ENCODE assay signal across 11 cellular contexts in the genomic region with DNA sequence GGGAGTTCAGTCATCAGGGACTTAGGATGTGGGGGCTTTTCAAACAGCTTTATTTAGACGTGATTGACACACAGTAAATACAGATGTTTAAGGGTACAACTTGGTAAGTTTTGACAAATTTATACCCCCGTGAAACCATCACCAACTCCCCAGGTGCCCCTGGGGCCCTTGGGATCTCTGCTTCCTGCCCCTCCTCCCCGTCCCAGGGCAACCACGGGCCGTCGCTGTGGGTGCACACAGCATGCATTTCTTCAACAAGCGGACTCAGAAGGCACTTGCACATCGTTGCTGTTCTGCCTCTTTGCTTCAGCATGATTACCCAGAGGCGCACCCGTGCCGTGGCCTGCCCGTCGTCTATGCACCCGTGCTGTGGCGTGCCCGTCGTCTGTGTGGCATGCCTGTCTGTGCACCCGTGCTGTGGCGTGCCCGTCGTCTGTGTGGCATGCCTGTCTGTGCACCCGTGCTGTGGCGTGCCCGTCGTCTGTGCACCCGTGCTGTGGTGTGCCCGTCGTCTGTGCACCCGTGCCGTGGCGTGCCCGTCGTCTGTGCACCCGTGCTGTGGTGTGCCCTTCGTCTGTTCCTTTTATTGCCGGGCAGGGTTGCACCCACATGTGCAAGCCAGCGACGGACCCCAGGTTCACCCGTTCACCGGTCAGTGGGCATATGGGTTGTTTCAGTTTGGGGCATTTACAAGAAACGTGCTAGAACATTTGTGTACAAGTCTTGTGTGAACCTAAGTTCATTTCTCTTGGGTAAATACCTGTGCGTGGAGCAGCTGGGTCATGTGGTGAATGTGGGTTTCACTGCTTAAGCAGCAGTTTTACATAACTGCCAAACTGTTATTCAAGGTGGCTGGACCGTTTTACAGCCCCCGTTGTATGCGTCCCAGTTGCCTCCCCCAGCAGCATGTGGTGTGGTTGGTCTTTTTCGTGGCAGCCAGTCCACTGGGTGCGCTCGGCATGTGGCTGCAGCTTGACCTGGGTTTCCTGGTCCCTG. TPM values are rescaled to one million over a fixed set of nuclear protein-coding genes. Genes with fewer than 3 reads are reported as not detected.
DNase-seq lines count a peak whose midpoint lies in the region; ATAC-seq and TF ChIP-seq lines count a peak whose summit lies in the region.
"Had no signal": no experiment of that assay in that cellular context is flagged by ENCODE, and none has a peak within 500 bp of the region (broad histone marks: within the 10 kb centered on the region; RNA-seq: fewer than 3 reads in every experiment).

No MANE protein-coding gene starts in this region.

- H3K79me1 ChIP-seq in IMR-90 (ENCODE audit: low read depth in 1 of 2, low read length in 2 of 2): peaks cover 6 to 84% of the 10 kb centered on the region in 2 experiments; a peak in 3 of 4 replicates

- H3K4me1 ChIP-seq in IMR-90 (ENCODE audit: control insufficient read depth, insufficient read depth, low read length) (peaks cover 53% of the 10 kb centered on the region), fibroblast of lung (ENCODE audit: control insufficient read depth, extremely low read depth, insufficient read depth, low read length) (peaks cover 73% of the 10 kb centered on the region), transverse colon (peaks cover 87 to 100% (median 94%) of the 10 kb centered on the region in 4 donors)

- H2AK9ac ChIP-seq in IMR-90 (replicated peaks; ENCODE audit: low read depth, low read length, poor library complexity): peak overlapping the region; percentile 44

- DNase-seq in activated T-cell treated with anti-CD3 and anti-CD28 coated beads, Interleukin-2, amount 50 U/mL, for 4 hours: no peak
- no peak for DNase-seq in activated T-cell treated with anti-CD3 and anti-CD28 coated beads, Interleukin-2, amount 50 U/mL, for 72 hours
- no peak for DNase-seq in IMR-90
- no peak for DNase-seq in fibroblast of lung (ENCODE audit: low read depth in 2 of 2)
- no peak for DNase-seq in transverse colon
- no peak for DNase-seq in NCI-H2081 (lab: John Stamatoyannopoulos, UW)
- DNase-seq in GM19240 (ENCODE audit: insufficient read length, low spot score): no peak
- DNase-seq: NCI-H1694 treated with DMSO at 0.1 percent for 48 hours had no signal

- no peak overlapping the region for H3K23ac ChIP-seq in IMR-90 (ENCODE audit: low read depth, low read length)

- 91% methylated on average over 24 of the region's 48 CpGs; no CpG with 5 or more reads in 1 of the 2 experiments for WGBS in IMR-90 (ENCODE audit: extremely low coverage in 2 of 2, insufficient read length in 1 of 2), 2 experiments
- WGBS in transverse colon (ENCODE audit: low coverage in 1 of 2), 2 donors: 65 to 73% methylated on average over 9 to 48 of the region's 48 CpGs

- no peak overlapping the region for H2AK5ac ChIP-seq in IMR-90 (ENCODE audit: low read depth, low read length)

- H3K4me2 ChIP-seq in IMR-90 (ENCODE audit: low read depth, low read length) (no peak overlapping the region), fibroblast of lung (ENCODE audit: extremely low read depth, insufficient read depth, low read length) (peak overlapping the region; percentile 33)

- dilution Hi-C loops in IMR-90 (cut with HindIII; ENCODE audit: low sequenced_read_pairs, unreplicated experiment): no loop called here

- no peak overlapping the region for H3K56ac ChIP-seq in IMR-90 (ENCODE audit: extremely low read depth, insufficient read depth, low read length)

- H4K5ac ChIP-seq in IMR-90 (ENCODE audit: low read depth, low read length): no peak overlapping the region

- H3K9me3 ChIP-seq in IMR-90 (ENCODE audit: control insufficient read depth, insufficient read depth, low read length): no peaks in the 10 kb centered on the region
- H3K9me3 ChIP-seq in fibroblast of lung (ENCODE audit: control insufficient read depth, insufficient read depth, low read depth, low read length): no peaks in the 10 kb centered on the region
- H3K9me3 ChIP-seq in transverse colon: no peaks in the 10 kb centered on the region

- H2BK5ac ChIP-seq in IMR-90 (ENCODE audit: low read depth, low read length, poor library complexity, severe bottlenecking): no peak overlapping the region

- no peak for TF ChIP-seq EP300 in transverse colon (IDR thresholded peaks at IDR 0.05; ENCODE audit: low read depth)

- no peak for TF ChIP-seq RAD21 in IMR-90 (IDR thresholded peaks at IDR 0.05; ENCODE audit: low read length)

- H3K9ac ChIP-seq in IMR-90 (ENCODE audit: low read depth, low read length) (no peak overlapping the region), fibroblast of lung (ENCODE audit: insufficient read depth, low read length) (no peak overlapping the region)

- TF ChIP-seq POLR2A in IMR-90 (IDR thresholded peaks at IDR 0.05; ENCODE audit: low read depth, low read length): no peak
- no peak for TF ChIP-seq POLR2A in transverse colon (IDR thresholded peaks at IDR 0.05)

- no peak for ATAC-seq in activated T-cell treated with anti-CD3 and anti-CD28 coated beads, Interleukin-2, amount 50 U/mL, for 4 hours
- no peak for ATAC-seq in activated T-cell treated with anti-CD3 and anti-CD28 coated beads, Interleukin-2, amount 50 U/mL, for 72 hours (replicated peaks in 1 of 2)
- ATAC-seq in IMR-90 (ENCODE audit: low read depth): no peak
- no peak for ATAC-seq in HG02938 (IDR thresholded peaks at IDR 0.05; ENCODE audit: unreplicated experiment)

- H4K8ac ChIP-seq in IMR-90 (ENCODE audit: low read depth in 2 of 2, low read length in 2 of 2): no peak overlapping the region

- H3K27me3 ChIP-seq in IMR-90 (ENCODE audit: control insufficient read depth, insufficient read depth, low read length) (no peaks in the 10 kb centered on the region), fibroblast of lung (ENCODE audit: control insufficient read depth, insufficient read depth, low read length) (no peaks in the 10 kb centered on the region), transverse colon (no peaks in the 10 kb centered on the region)

- intact Hi-C loops in IMR-90 (cut with micrococcal nuclease) (no loop called here), transverse colon (cut with DNase I; ENCODE audit: low total_unique reads) (loop anchor here (10.0 kb wide), 1 partner anchor 821 kb away; no protein-coding TSS in a partner anchor)

- in situ Hi-C loops in IMR-90 (cut with MboI; ENCODE audit: low sequenced_read_pairs) (no loop called here), transverse colon (cut with MboI; ENCODE audit: low pct_ligation_motif_present in 1 of 4, low pct_unique_long_range_greater_than_20kb in 1 of 4, low sequenced_read_pairs in 3 of 4) (no loop called here)

- peaks cover 4% of the 10 kb centered on the region; the same call in 1 of the 2 replicates for H3K9me1 ChIP-seq in IMR-90 (ENCODE audit: insufficient read depth, low read length)

- no peak overlapping the region for H2BK20ac ChIP-seq in IMR-90 (ENCODE audit: low read depth, low read length)

- peaks cover 5% of the 10 kb centered on the region for H3K36me3 Mint-ChIP-seq in activated T-cell treated with anti-CD3 and anti-CD28 coated beads, Interleukin-2, amount 50 U/mL, for 4 hours (ENCODE audit: insufficient read depth)
- no peaks in the 10 kb centered on the region for H3K36me3 Mint-ChIP-seq in activated T-cell treated with anti-CD3 and anti-CD28 coated beads, Interleukin-2, amount 50 U/mL, for 72 hours (ENCODE audit: insufficient read depth in 2 of 2)

- no TSS peak for BruUV-seq in IMR-90 (replicated peaks; lab: Mats Ljungman, UMichigan)

- no peak overlapping the region for H4K91ac ChIP-seq in IMR-90 (ENCODE audit: insufficient read depth, low read depth, low read length)

- no peak overlapping the region for H2BK120ac ChIP-seq in IMR-90 (ENCODE audit: low read depth, low read length)

- TF ChIP-seq CTCF in IMR-90 (conservative IDR thresholded peaks at IDR 0.05; ENCODE audit: low read depth, low read length) (no peak), fibroblast of lung (conservative IDR thresholded peaks at IDR 0.05 in 1 of 2, IDR thresholded peaks at IDR 0.05 in 1 of 2; ENCODE audit: low read depth in 1 of 2, low read length in 2 of 2) (no peak), transverse colon (IDR thresholded peaks at IDR 0.05) (no peak)

- peaks cover 97% of the 10 kb centered on the region for H3K79me2 ChIP-seq in fibroblast of lung (ENCODE audit: control insufficient read depth, insufficient read depth, low read length)

- H3K27ac ChIP-seq in IMR-90 (ENCODE audit: insufficient read depth, low read length): no peak overlapping the region
- no peak overlapping the region for H3K27ac ChIP-seq in fibroblast of lung (ENCODE audit: insufficient read depth, low read length)
- peak overlapping the region; percentile 92 to 99 (median 96) for H3K27ac ChIP-seq in transverse colon

- peaks cover 83% of the 10 kb centered on the region for H3K4me1 Mint-ChIP-seq in activated T-cell treated with anti-CD3 and anti-CD28 coated beads, Interleukin-2, amount 50 U/mL, for 4 hours (ENCODE audit: low read depth)
- H3K4me1 Mint-ChIP-seq in activated T-cell treated with anti-CD3 and anti-CD28 coated beads, Interleukin-2, amount 50 U/mL, for 72 hours (ENCODE audit: low read depth): peaks cover 61% of the 10 kb centered on the region

- no peak overlapping the region for H2BK15ac ChIP-seq in IMR-90 (ENCODE audit: low read depth, low read length)

- CTCF ChIA-PET in IMR-90 (lab: Yijun Ruan, JAX): no interaction called here

- H3K27ac Mint-ChIP-seq in activated T-cell treated with anti-CD3 and anti-CD28 coated beads, Interleukin-2, amount 50 U/mL, for 72 hours: no peak overlapping the region
- H3K27ac Mint-ChIP-seq: mesothelial cell of epicardium had no signal

- H4K20me1 ChIP-seq in IMR-90 (ENCODE audit: insufficient read depth, low read length): peaks cover 97% of the 10 kb centered on the region
- H4K20me1 ChIP-seq in fibroblast of lung (ENCODE audit: control insufficient read depth, extremely low read depth, insufficient read depth, low read length): peaks cover 5% of the 10 kb centered on the region

- no peak overlapping the region for H3K4ac ChIP-seq in IMR-90 (ENCODE audit: low read depth, low read length)

- peak overlapping the region; percentile 30 for H3K4me3 Mint-ChIP-seq in activated T-cell treated with anti-CD3 and anti-CD28 coated beads, Interleukin-2, amount 50 U/mL, for 4 hours
- H3K4me3 Mint-ChIP-seq in activated T-cell treated with anti-CD3 and anti-CD28 coated beads, Interleukin-2, amount 50 U/mL, for 72 hours: peak overlapping the region in 1 of 2 donors; percentile 48
- H3K4me3 Mint-ChIP-seq: mesothelial cell of epicardium had no signal

- no peak overlapping the region for H3K18ac ChIP-seq in IMR-90 (ENCODE audit: low read depth, low read length)

- no peak overlapping the region for H3K14ac ChIP-seq in IMR-90 (replicated peaks; ENCODE audit: low read depth, low read length)

- H3K4me3 ChIP-seq in IMR-90 (ENCODE audit: insufficient read depth, low read depth, low read length) (no peak overlapping the region), fibroblast of lung (replicated peaks in 1 of 4; ENCODE audit: control extremely low read depth in 1 of 4, insufficient read depth in 1 of 4, low read depth in 3 of 4, low read length in 4 of 4) (no peak overlapping the region), transverse colon (no peak overlapping the region)

- no peaks in the 10 kb centered on the region for H3K9me3 Mint-ChIP-seq in activated T-cell treated with anti-CD3 and anti-CD28 coated beads, Interleukin-2, amount 50 U/mL, for 4 hours
- H3K9me3 Mint-ChIP-seq in activated T-cell treated with anti-CD3 and anti-CD28 coated beads, Interleukin-2, amount 50 U/mL, for 72 hours: no peaks in the 10 kb centered on the region
- H3K9me3 Mint-ChIP-seq: mesothelial cell of epicardium had no signal

- POLR2A ChIA-PET in IMR-90 (lab: Charles Lee; ENCODE audit: unreplicated experiment): no interaction called here

- no peaks in the 10 kb centered on the region for H3K27me3 Mint-ChIP-seq in activated T-cell treated with anti-CD3 and anti-CD28 coated beads, Interleukin-2, amount 50 U/mL, for 4 hours (ENCODE audit: low read depth)
- H3K27me3 Mint-ChIP-seq in activated T-cell treated with anti-CD3 and anti-CD28 coated beads, Interleukin-2, amount 50 U/mL, for 72 hours (ENCODE audit: low read depth): no peaks in the 10 kb centered on the region

- H2AFZ ChIP-seq in IMR-90 (replicated peaks; ENCODE audit: low read length, poor library complexity): no peak overlapping the region
- no peak overlapping the region for H2AFZ ChIP-seq in fibroblast of lung (ENCODE audit: low read length)

- peaks cover 16% of the 10 kb centered on the region for H3K36me3 ChIP-seq in IMR-90 (ENCODE audit: control insufficient read depth, insufficient read depth, low read length)
- H3K36me3 ChIP-seq in fibroblast of lung (ENCODE audit: control insufficient read depth, insufficient read depth, low read length): peaks cover 23% of the 10 kb centered on the region
- H3K36me3 ChIP-seq in transverse colon: no peaks in the 10 kb centered on the region

RNA-seq across cellular contexts. Expression of gene CD81, which starts 8.3 kb away (rescaled TPM):
- 100 to 1,000 TPM; 205 to 227 (median 209) TPM for total RNA-seq in activated T-cell treated with anti-CD3 and anti-CD28 coated beads, Interleukin-2, amount 50 U/mL, for 4 hours
- total RNA-seq in activated T-cell treated with anti-CD3 and anti-CD28 coated beads, Interleukin-2, amount 50 U/mL, for 72 hours: 100 to 1,000 TPM; 116 to 122 TPM
- 119 and 159 TPM in 2 replicates for total RNA-seq in IMR-90 (2012; rRNA removed)
- 566 and 689 TPM in 2 replicates for polyA plus RNA-seq in IMR-90 (2012; rRNA removed)
- 940 and 1,395 TPM in 2 replicates for polyA plus RNA-seq in IMR-90 (2012; cell fraction: cytosol; rRNA removed)
- 328 and 597 TPM in 2 replicates for polyA plus RNA-seq in IMR-90 (2012; cell fraction: nucleus; rRNA removed; ENCODE audit: low replicate concordance)
- 289 and 438 TPM in 2 replicates for total RNA-seq in fibroblast of lung
- polyA plus RNA-seq in fibroblast of lung: 572 and 611 TPM in 2 replicates
- polyA plus RNA-seq in fibroblast of lung (2012): 915 and 985 TPM in 2 replicates
- 2,053 and 2,241 TPM in 2 replicates for polyA minus RNA-seq in fibroblast of lung (ENCODE audit: low replicate concordance)
- 100 to 1,000 TPM; 156 to 406 (median 255) TPM for total RNA-seq in transverse colon

RNA-seq across cellular contexts. Expression of gene TSSC4, which starts 15.1 kb away (rescaled TPM):
- 100 to 1,000 TPM; 119 to 127 (median 122) TPM for total RNA-seq in activated T-cell treated with anti-CD3 and anti-CD28 coated beads, Interleukin-2, amount 50 U/mL, for 4 hours
- 10 to 100 TPM; 50.6 to 52.2 TPM for total RNA-seq in activated T-cell treated with anti-CD3 and anti-CD28 coated beads, Interleukin-2, amount 50 U/mL, for 72 hours
- total RNA-seq in IMR-90 (2012; rRNA removed) (40.0 and 45.3 TPM in 2 replicates), fibroblast of lung (48.7 and 51.1 TPM in 2 replicates), transverse colon (10 to 100 TPM; 13.3 to 38.9 (median 36.0) TPM)
- polyA plus RNA-seq in IMR-90 (2012; rRNA removed) (34.9 and 43.2 TPM in 2 replicates), fibroblast of lung (8.8 and 10.9 TPM in 2 replicates)
- polyA plus RNA-seq in IMR-90 (2012; cell fraction: cytosol; rRNA removed): 31.3 and 46.1 TPM in 2 replicates
- 40.8 and 137 TPM in 2 replicates for polyA plus RNA-seq in IMR-90 (2012; cell fraction: nucleus; rRNA removed; ENCODE audit: low replicate concordance)
- 22.8 and 45.2 TPM in 2 replicates for polyA plus RNA-seq in fibroblast of lung (2012)
- polyA minus RNA-seq in fibroblast of lung (ENCODE audit: low replicate concordance): 12.3 and 12.7 TPM in 2 replicates

RNA-seq across cellular contexts. Expression of gene TRPM5, which starts 58.9 kb away (rescaled TPM):
- not detected for total RNA-seq in activated T-cell treated with anti-CD3 and anti-CD28 coated beads, Interleukin-2, amount 50 U/mL, for 4 hours
- under 1 TPM in 1 of 2 donors, not detected in 1; 0.07 TPM for total RNA-seq in activated T-cell treated with anti-CD3 and anti-CD28 coated beads, Interleukin-2, amount 50 U/mL, for 72 hours
- not detected in 2 replicates for total RNA-seq in IMR-90 (2012; rRNA removed)
- polyA plus RNA-seq in IMR-90 (2012; rRNA removed): not detected in 2 replicates
- not detected in 2 replicates for polyA plus RNA-seq in IMR-90 (2012; cell fraction: cytosol; rRNA removed)
- 0.02 TPM in 1 of 2 replicates, not detected in the other for polyA plus RNA-seq in IMR-90 (2012; cell fraction: nucleus; rRNA removed; ENCODE audit: low replicate concordance)
- total RNA-seq in fibroblast of lung: not detected in 2 replicates
- not detected in 2 replicates for polyA plus RNA-seq in fibroblast of lung
- not detected in 2 replicates for polyA plus RNA-seq in fibroblast of lung (2012)
- polyA minus RNA-seq in fibroblast of lung (ENCODE audit: low replicate concordance): not detected in 2 replicates
- total RNA-seq in transverse colon: 1 to 10 TPM; 1.4 to 7.5 (median 4.3) TPM
- total RNA-seq: H7 had no signal

RNA-seq across cellular contexts. Expression of gene KCNQ1, which starts 59.4 kb away (rescaled TPM):
- 1 to 10 TPM; 2.3 to 3.0 (median 2.8) TPM for total RNA-seq in activated T-cell treated with anti-CD3 and anti-CD28 coated beads, Interleukin-2, amount 50 U/mL, for 4 hours
- 10 to 100 TPM; 11.4 TPM for total RNA-seq in activated T-cell treated with anti-CD3 and anti-CD28 coated beads, Interleukin-2, amount 50 U/mL, for 72 hours
- not detected in 2 replicates for total RNA-seq in IMR-90 (2012; rRNA removed)
- 0.07 TPM in 1 of 2 replicates, not detected in the other for polyA plus RNA-seq in IMR-90 (2012; rRNA removed)
- 0.02 TPM in 1 of 2 replicates, not detected in the other for polyA plus RNA-seq in IMR-90 (2012; cell fraction: cytosol; rRNA removed)
- 0.14 and 0.17 TPM in 2 replicates for polyA plus RNA-seq in IMR-90 (2012; cell fraction: nucleus; rRNA removed; ENCODE audit: low replicate concordance)
- total RNA-seq in fibroblast of lung: not detected in 2 replicates
- not detected in 2 replicates for polyA plus RNA-seq in fibroblast of lung
- not detected in 2 replicates for polyA plus RNA-seq in fibroblast of lung (2012)
- not detected in 2 replicates for polyA minus RNA-seq in fibroblast of lung (ENCODE audit: low replicate concordance)
- total RNA-seq in transverse colon: 10 to 100 TPM in 3 of 4 donors, 1 to 10 TPM in 1; 5.6 to 46.8 (median 24.6) TPM

Comparison
In these comparisons a context has a peak if more than half of its experiments do, and no peak if none do; other contexts are left out.
1. H3K27ac ChIP-seq: peak in transverse colon (4 of 4); none in IMR-90 (single experiment) and fibroblast of lung (single experiment).